Comparison of ENCODE assay signal across 30 cellular contexts in the genomic region with DNA sequence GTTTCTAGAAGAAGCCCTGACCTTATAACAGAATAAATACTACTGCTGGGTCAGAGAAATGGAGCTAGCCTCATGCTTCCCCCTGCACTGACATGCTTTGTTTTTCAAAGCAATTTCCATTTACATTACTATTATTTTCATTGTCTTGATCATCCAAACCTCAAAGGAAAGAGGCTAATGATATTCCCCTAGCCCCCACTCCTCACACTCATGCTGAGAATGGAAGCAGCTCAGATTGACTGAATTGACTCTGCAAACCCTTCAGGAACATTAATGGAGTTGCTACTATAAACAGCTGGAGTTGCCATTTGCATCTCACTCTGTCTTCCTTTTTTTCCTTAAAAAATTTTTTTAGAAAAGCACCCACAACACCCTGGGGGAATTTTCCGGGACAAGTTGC.
"Had no signal": no experiment of that assay in that cellular context is flagged by ENCODE, and none has a peak within 500 bp of the region (broad histone marks: within the 10 kb centered on the region; RNA-seq: fewer than 3 reads in every experiment).

No MANE protein-coding gene starts in this region.

- H3K27ac Mint-ChIP-seq: activated CD4-positive, alpha-beta memory T cell treated with anti-CD3 and anti-CD28 coated beads for 36 hours; activated CD4-positive, alpha-beta T cell treated with anti-CD3 and anti-CD28 coated beads, Interleukin-2, amount 10 ng/mL, durations not matched to agents 7 days and 5 days; activated naive CD4-positive, alpha-beta T cell treated with anti-CD3 and anti-CD28 coated beads for 36 hours; activated naive CD8-positive, alpha-beta T cell; activated T-helper 17 cell treated with anti-CD3 and anti-CD28 coated beads, Interleukin-2, amount 50 U/mL, for 72 hours had no signal

- H3K9me3 ChIP-seq: Peyer's patch had no signal

- H3K36me3 ChIP-seq: Peyer's patch, SJCRH30 had no signal

- H3K4me1 ChIP-seq: Peyer's patch, SJCRH30 had no signal

- H3K27me3 ChIP-seq: Peyer's patch, SJCRH30 had no signal

- H3K4me3 Mint-ChIP-seq: activated CD4-positive, alpha-beta memory T cell treated with anti-CD3 and anti-CD28 coated beads for 36 hours; activated CD4-positive, alpha-beta T cell treated with anti-CD3 and anti-CD28 coated beads, Interleukin-2, amount 10 ng/mL, durations not matched to agents 7 days and 5 days; activated naive CD4-positive, alpha-beta T cell treated with anti-CD3 and anti-CD28 coated beads for 36 hours; activated naive CD8-positive, alpha-beta T cell; activated T-helper 17 cell treated with anti-CD3 and anti-CD28 coated beads, Interleukin-2, amount 50 U/mL, for 72 hours had no signal

- H3K4me3 ChIP-seq: K562, Peyer's patch, SJCRH30 had no signal

- H3K36me3 Mint-ChIP-seq: activated CD4-positive, alpha-beta memory T cell treated with anti-CD3 and anti-CD28 coated beads for 36 hours; activated naive CD8-positive, alpha-beta T cell; brain had no signal

- ATAC-seq: activated T-helper 17 cell treated with anti-CD3 and anti-CD28 coated beads, Interleukin-2, amount 50 U/mL, for 72 hours; K562; SK-N-SH treated with all-trans-retinoic acid at 6 μM for 48 hours had no signal

- H3K9me3 Mint-ChIP-seq: activated CD4-positive, alpha-beta T cell treated with anti-CD3 and anti-CD28 coated beads, Interleukin-2, amount 10 ng/mL, durations not matched to agents 7 days and 5 days; activated naive CD4-positive, alpha-beta T cell treated with anti-CD3 and anti-CD28 coated beads for 36 hours had no signal

- DNase-seq: activated CD4-positive, alpha-beta memory T cell treated with anti-CD3 and anti-CD28 coated beads for 36 hours; activated CD4-positive, alpha-beta T cell treated with anti-CD3 and anti-CD28 coated beads, Interleukin-2, amount 10 ng/mL, durations not matched to agents 7 days and 5 days; activated CD4-positive, CD25-positive, alpha-beta regulatory T cell; activated CD8-positive, alpha-beta memory T cell treated with anti-CD3 and anti-CD28 coated beads for 24 hours; activated gamma-delta T cell; activated naive CD4-positive, alpha-beta T cell treated with anti-CD3 and anti-CD28 coated beads for 36 hours; activated T-cell treated with anti-CD3 and anti-CD28 coated beads for 4 hours; activated T-cell treated with anti-CD3 and anti-CD28 coated beads, Interleukin-2, amount 50 U/mL, for 48 hours; amygdala; Karpas-422; MM.1S; NCI-H1105; NCI-H1436; NCI-H187 treated with DMSO at 0.1 percent for 48 hours; NCI-H2081 treated with DMSO at 0.1 percent for 48 hours; NCI-H2227 treated with DMSO at 0.1 percent for 48 hours; NCI-H446 treated with DMSO at 0.1 percent for 48 hours; NCI-H526; NK-92 treated with Interleukin-12 subunit alpha and Interleukin-12 subunit beta, amount 100 ng/mL, for 24 hours; Peyer's patch; Right ventricle myocardium superior; SJCRH30; SW 1271; T-helper 9 cell had no signal

- H3K27ac ChIP-seq: Peyer's patch, RWPE1, SJCRH30 had no signal

- H3K4me1 Mint-ChIP-seq: activated CD4-positive, alpha-beta T cell treated with anti-CD3 and anti-CD28 coated beads, Interleukin-2, amount 10 ng/mL, durations not matched to agents 7 days and 5 days had no signal
